ENCODE assay signal across 11 cellular contexts in the genomic region with DNA sequence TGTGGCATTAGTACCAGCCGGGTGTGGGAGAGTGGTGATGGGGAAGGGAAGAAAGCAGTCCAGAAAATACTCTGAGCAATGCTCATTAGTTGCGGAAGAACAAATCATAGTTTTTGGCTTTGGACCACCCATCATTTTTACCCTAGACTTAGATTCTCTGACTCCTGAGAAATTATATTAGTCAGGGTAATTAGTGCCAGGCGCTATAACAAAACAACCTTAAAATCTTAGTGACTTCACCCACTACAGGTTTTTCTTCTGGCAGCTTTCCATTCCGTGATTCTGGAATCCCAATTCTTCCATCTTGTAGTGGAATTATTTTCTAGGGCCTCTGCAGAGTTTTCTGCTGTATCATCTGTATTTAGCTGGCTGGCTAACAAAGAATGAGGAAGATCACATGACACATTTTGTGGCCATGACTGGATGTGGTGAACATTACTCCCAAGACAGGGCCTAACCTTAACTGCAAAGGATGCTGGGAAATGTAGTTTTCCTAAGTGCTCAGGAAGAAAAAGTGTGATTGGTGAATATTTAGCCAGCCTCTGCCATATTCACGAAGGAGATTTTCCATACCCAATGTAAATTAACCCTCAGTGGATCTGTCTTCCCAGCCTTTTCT.
DNase-seq lines count a peak whose midpoint lies in the region; ATAC-seq, FAIRE-seq and TF ChIP-seq lines count a peak whose summit lies in the region.
"Had no signal": no experiment of that assay in that cellular context is flagged by ENCODE, and none has a peak within 500 bp of the region (broad histone marks: within the 10 kb centered on the region; RNA-seq: fewer than 3 reads in every experiment).

No MANE protein-coding gene starts in this region.

- no peak overlapping the region for H3K4me2 ChIP-seq in PC-3 (ENCODE audit: low read length)

- H2AFZ ChIP-seq in PC-3 (ENCODE audit: low read length) = no peak overlapping the region

- H3K4me1 ChIP-seq in PC-3 (ENCODE audit: insufficient read depth, low read length) (no peaks in the 10 kb centered on the region), small intestine (ENCODE audit: control insufficient read depth in 2 of 2, insufficient read depth in 1 of 2, low read depth in 1 of 2, low read length in 1 of 2) (no peaks in the 10 kb centered on the region)

- no peaks in the 10 kb centered on the region for H3K9me3 ChIP-seq in PC-3 (ENCODE audit: low read length)
- H3K9me3 ChIP-seq in small intestine (ENCODE audit: control insufficient read depth, low read depth) = no peaks in the 10 kb centered on the region

- no peaks in the 10 kb centered on the region for H3F3A ChIP-seq in PC-3 (ENCODE audit: low read length, unreplicated experiment)

- no peaks in the 10 kb centered on the region for H3K36me3 ChIP-seq in PC-3 (ENCODE audit: low read depth, low read length)
- no peaks in the 10 kb centered on the region for H3K36me3 ChIP-seq in small intestine (ENCODE audit: control insufficient read depth in 2 of 2, insufficient read depth in 2 of 2, low read length in 2 of 2)

- FAIRE-seq in small intestine (lab: Jason Lieb, UNC) = no peak

- no TSS peak for BruUV-seq in PC-3 (replicated peaks; lab: Mats Ljungman, UMichigan)

- POLR2A ChIA-PET in PC-3 (lab: Charles Lee; ENCODE audit: unreplicated experiment) = no interaction called here

- no peaks in the 10 kb centered on the region for H3K79me2 ChIP-seq in PC-3 (ENCODE audit: low read length)

- H3K4me3 ChIP-seq in PC-3 (ENCODE audit: low read length) = no peak overlapping the region
- H3K4me3 ChIP-seq in small intestine (ENCODE audit: low read depth in 1 of 2, low read length in 2 of 2) = no peak overlapping the region
- H3K4me3 ChIP-seq: skin epidermis had no signal

- H3K27me3 ChIP-seq in PC-3 (ENCODE audit: low read length) = no peaks in the 10 kb centered on the region
- H3K27me3 ChIP-seq in small intestine (ENCODE audit: control insufficient read depth in 2 of 2, insufficient read depth in 2 of 2, low read length in 2 of 2) = no peaks in the 10 kb centered on the region

- H4K20me1 ChIP-seq in PC-3 (ENCODE audit: low read length) = no peaks in the 10 kb centered on the region

- H3K27ac ChIP-seq in PC-3 (ENCODE audit: low read length) (no peak overlapping the region), epithelial cell of prostate (no peak overlapping the region), small intestine (ENCODE audit: low read depth in 1 of 2, low read length in 1 of 2) (no peak overlapping the region)
- H3K27ac ChIP-seq: skin epidermis had no signal

- CTCF ChIA-PET in PC-3 (lab: Charles Lee) = no interaction called here

- H3K9me2 ChIP-seq in PC-3 (replicated peaks; ENCODE audit: low read length) = no peaks in the 10 kb centered on the region

- no peak for TF ChIP-seq CTCF in PC-3 (conservative IDR thresholded peaks at IDR 0.05; ENCODE audit: low read depth, low read length)

- WGBS in small intestine, 3 donors = 80 to 88% (median 81%) methylated on average over 5 of the region's 5 CpGs

- DNase-seq in NCI-H82 (lab: John Stamatoyannopoulos, UW) (peak; percentile 51), NCI-H82 treated with DMSO at 0.1 percent for 48 hours (lab: John Stamatoyannopoulos, UW; ENCODE audit: unreplicated experiment) (no peak), PC-3 (peak; percentile 51), epithelial cell of prostate (ENCODE audit: low read depth, low spot score) (peak; percentile 52), small intestine (peak; percentile 1), activated gamma-delta T cell (lab: John Stamatoyannopoulos, UW) (no peak)
- DNase-seq in stimulated activated CD4-positive, alpha-beta T cell treated with anti-CD3 and anti-CD28 coated beads, Interleukin-1b, Interleukin-23, amount 100 ng/mL, for 48 hours = no peak
- DNase-seq: activated CD4-positive, alpha-beta T cell treated with anti-CD3 and anti-CD28 coated beads for 36 hours; anterior cingulate cortex had no signal

- ATAC-seq in PC-3 = no peak
- ATAC-seq in HG03432 (IDR thresholded peaks at IDR 0.05; ENCODE audit: unreplicated experiment) = no peak
- ATAC-seq: activated CD4-positive, alpha-beta T cell treated with anti-CD3 and anti-CD28 coated beads for 36 hours had no signal

- intact Hi-C loops in PC-3 (cut with micrococcal nuclease) = no loop called here

- H3K9ac ChIP-seq in PC-3 (ENCODE audit: low read length) = no peak overlapping the region

Comparison
In these comparisons a context has a peak if more than half of its experiments do, and no peak if none do; other contexts are left out.
1. DNase-seq: peak in NCI-H82 (single experiment), PC-3 (single experiment), epithelial cell of prostate (single experiment) and small intestine (single experiment); none in NCI-H82 treated with DMSO at 0.1 percent for 48 hours (single experiment), stimulated activated CD4-positive, alpha-beta T cell treated with anti-CD3 and anti-CD28 coated beads, Interleukin-1b, Interleukin-23, amount 100 ng/mL, for 48 hours (single experiment) and activated gamma-delta T cell (single experiment).